8 cellular contexts compared by ENCODE assay signal in the genomic region with DNA sequence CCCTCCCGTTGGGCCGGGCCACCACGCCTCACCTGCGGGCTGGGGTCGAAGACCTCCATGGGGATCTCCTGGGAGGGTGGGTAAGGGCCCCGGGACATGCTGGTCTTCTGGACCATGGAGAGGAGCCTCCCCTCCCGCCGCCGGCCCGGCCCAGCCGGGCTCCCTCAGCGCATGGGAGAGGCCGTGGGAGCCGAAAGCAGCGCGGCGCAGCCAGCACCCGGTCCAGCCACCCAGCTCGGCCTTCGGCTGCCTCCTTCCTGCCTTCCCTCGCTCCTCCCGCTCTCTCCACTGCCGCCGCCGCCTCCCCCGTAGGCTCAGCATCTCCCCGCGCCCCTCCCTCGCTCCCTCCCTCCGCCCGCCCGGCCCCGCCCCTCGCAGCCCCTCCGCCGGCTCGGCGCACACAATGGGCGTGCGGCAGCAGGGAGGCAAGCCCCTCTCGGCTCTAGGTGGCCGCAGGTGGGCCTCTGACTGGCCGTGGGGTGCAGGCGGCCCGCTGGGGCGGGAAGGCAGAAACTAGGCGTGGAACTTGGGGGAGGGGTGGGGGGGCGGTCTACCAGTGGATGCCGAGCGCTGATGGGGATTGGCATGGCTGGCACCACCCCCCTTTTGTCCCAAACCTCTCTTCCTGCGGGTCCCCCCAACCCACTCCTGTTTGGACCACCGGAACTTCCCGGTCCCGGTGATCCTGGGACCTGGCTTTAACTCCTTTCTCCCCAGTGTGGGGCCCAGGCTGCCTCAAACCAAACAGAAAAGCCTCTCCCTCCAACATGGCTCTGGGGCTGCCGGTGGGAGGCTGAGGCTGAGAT. TPM values are rescaled to one million over a fixed set of nuclear protein-coding genes. Genes with fewer than 3 reads are reported as not detected.
DNase-seq lines count a peak whose midpoint lies in the region; ATAC-seq and TF ChIP-seq lines count a peak whose summit lies in the region.

CACNB1 (minus strand) TSS at position 290 of the 806 bp plus-strand sequence; CDS start at position 116, 174 bp downstream.

- peak within 1 kb of the TSS; percentile 66 for H4K91ac ChIP-seq in IMR-90 (ENCODE audit: insufficient read depth, low read depth, low read length)

- peak within 1 kb of the TSS; percentile 92 for H2AFZ ChIP-seq in IMR-90 (replicated peaks; ENCODE audit: low read length, poor library complexity)
- H2AFZ ChIP-seq in neural cell (ENCODE audit: low read depth, low read length) = peak within 1 kb of the TSS; percentile 76

- H4K5ac ChIP-seq in IMR-90 (ENCODE audit: low read depth, low read length) = peak within 1 kb of the TSS; percentile 77

- peak within 1 kb of the TSS; percentile 98 for H2AK9ac ChIP-seq in IMR-90 (replicated peaks; ENCODE audit: low read depth, low read length, poor library complexity)

- WGBS in IMR-90 (ENCODE audit: extremely low coverage in 2 of 2, insufficient read length in 1 of 2), 2 experiments = 0% methylated on average over 9 of the region's 55 CpGs; no CpG with 5 or more reads in 1 of the 2 experiments

- peak within 1 kb of the TSS; percentile 65 to 66 for H4K8ac ChIP-seq in IMR-90 (ENCODE audit: low read depth in 2 of 2, low read length in 2 of 2)

- no peak within 1 kb of the TSS for H2BK20ac ChIP-seq in IMR-90 (ENCODE audit: low read depth, low read length)

- H2BK5ac ChIP-seq in IMR-90 (ENCODE audit: low read depth, low read length, poor library complexity, severe bottlenecking) = peak within 1 kb of the TSS; percentile 59

- CTCF ChIA-PET in IMR-90 (lab: Yijun Ruan, JAX) = no interaction called here

- H3K4me3 ChIP-seq in IMR-90 (ENCODE audit: insufficient read depth, low read depth, low read length) (peak within 1 kb of the TSS; percentile 88), RWPE2 (ENCODE audit: severe bottlenecking) (peak within 1 kb of the TSS; percentile 64), neural cell (ENCODE audit: low read length) (peak within 1 kb of the TSS; percentile 98)

- no peaks in the 10 kb centered on the region for H3K9me2 ChIP-seq in neural cell (ENCODE audit: insufficient read depth, low read length)

- H4K20me1 ChIP-seq in IMR-90 (ENCODE audit: insufficient read depth, low read length) = peaks cover 36% of the 10 kb centered on the region
- H4K20me1 ChIP-seq in neural cell (ENCODE audit: insufficient read depth) = peaks cover 6% of the 10 kb centered on the region

- no peaks in the 10 kb centered on the region for H3K9me3 ChIP-seq in IMR-90 (ENCODE audit: control insufficient read depth, insufficient read depth, low read length)
- no peaks in the 10 kb centered on the region for H3K9me3 ChIP-seq in RWPE2 (ENCODE audit: severe bottlenecking)
- no peaks in the 10 kb centered on the region for H3K9me3 ChIP-seq in neural cell (ENCODE audit: low read length)

- no peaks in the 10 kb centered on the region for H3K27me3 ChIP-seq in IMR-90 (ENCODE audit: control insufficient read depth, insufficient read depth, low read length)
- H3K27me3 ChIP-seq in RWPE2 (ENCODE audit: insufficient read depth, poor library complexity, severe bottlenecking) = no peaks in the 10 kb centered on the region
- no peaks in the 10 kb centered on the region for H3K27me3 ChIP-seq in neural cell (ENCODE audit: insufficient read depth, low read depth, low read length)

- POLR2A ChIA-PET in IMR-90 (lab: Charles Lee; ENCODE audit: unreplicated experiment) = no interaction called here

- peak within 1 kb of the TSS; percentile 78 for H2AK5ac ChIP-seq in IMR-90 (ENCODE audit: low read depth, low read length)

- peak within 1 kb of the TSS; percentile 83 for H3K4ac ChIP-seq in IMR-90 (ENCODE audit: low read depth, low read length)

- H3K18ac ChIP-seq in IMR-90 (ENCODE audit: low read depth, low read length) = peak within 1 kb of the TSS; percentile 42

- TF ChIP-seq CTCF in IMR-90 (conservative IDR thresholded peaks at IDR 0.05; ENCODE audit: low read depth, low read length) (no peak), RWPE2 (IDR thresholded peaks at IDR 0.05; ENCODE audit: poor library complexity, severe bottlenecking) (no peak), neural cell (IDR thresholded peaks at IDR 0.05; ENCODE audit: poor library complexity, severe bottlenecking) (no peak)

- no peak for TF ChIP-seq EP300 in neural cell (conservative IDR thresholded peaks at IDR 0.05; ENCODE audit: poor library complexity, severe bottlenecking)

- peak; percentile 82 for ATAC-seq in IMR-90 (ENCODE audit: low read depth)
- peak; percentile 77 for ATAC-seq in RWPE2 (ENCODE audit: low read depth)
- ATAC-seq in stimulated activated naive CD8-positive, alpha-beta T cell treated with anti-CD3 and anti-CD28 coated beads, Interleukin-15, Interleukin-2, amounts not matched to agents 100 U/mL and 50 U/mL, for 24 hours = peak; percentile 73
- no peak for ATAC-seq in HG02970 (IDR thresholded peaks at IDR 0.05; ENCODE audit: low FRiP score, unreplicated experiment)

- no peak for TF ChIP-seq RAD21 in IMR-90 (IDR thresholded peaks at IDR 0.05; ENCODE audit: low read length)
- no peak for TF ChIP-seq RAD21 in neural cell (conservative IDR thresholded peaks at IDR 0.05)

- peak within 1 kb of the TSS; percentile 84 for H3K9ac ChIP-seq in IMR-90 (ENCODE audit: low read depth, low read length)
- peak within 1 kb of the TSS; percentile 98 for H3K9ac ChIP-seq in neural cell (ENCODE audit: low read length)

- H3K36me3 ChIP-seq in IMR-90 (ENCODE audit: control insufficient read depth, insufficient read depth, low read length) (peaks cover 28% of the 10 kb centered on the region), RWPE2 (ENCODE audit: low read depth) (peaks cover 39% of the 10 kb centered on the region), neural cell (ENCODE audit: insufficient read depth, low read length) (no peaks in the 10 kb centered on the region)

- H2BK120ac ChIP-seq in IMR-90 (ENCODE audit: low read depth, low read length) = peak within 1 kb of the TSS; percentile 18; the same call in 1 of the 2 replicates

- TF ChIP-seq POLR2A in IMR-90 (IDR thresholded peaks at IDR 0.05; ENCODE audit: low read depth, low read length) = peak; percentile 32; the same call in 1 of the 2 replicates

- H3K56ac ChIP-seq in IMR-90 (ENCODE audit: extremely low read depth, insufficient read depth, low read length) = peak within 1 kb of the TSS; percentile 10; the same call in 1 of the 2 replicates

- H3K14ac ChIP-seq in IMR-90 (replicated peaks; ENCODE audit: low read depth, low read length) = peak within 1 kb of the TSS; percentile 75

- no TSS peak for BruUV-seq in IMR-90 (replicated peaks; lab: Mats Ljungman, UMichigan)

- intact Hi-C loops in IMR-90 (cut with micrococcal nuclease) = no loop called here

- no peak within 1 kb of the TSS; the same call in 2 of the 3 replicates for H2BK15ac ChIP-seq in IMR-90 (ENCODE audit: low read depth, low read length)

- peak within 1 kb of the TSS; percentile 69 for H3K27ac ChIP-seq in IMR-90 (ENCODE audit: insufficient read depth, low read length)
- H3K27ac ChIP-seq in RWPE2 (ENCODE audit: poor library complexity, severe bottlenecking) = peak within 1 kb of the TSS; percentile 78
- peak within 1 kb of the TSS; percentile 97 for H3K27ac ChIP-seq in neural cell (ENCODE audit: low read length)

- H3K4me2 ChIP-seq in IMR-90 (ENCODE audit: low read depth, low read length) (peak within 1 kb of the TSS; percentile 91), neural cell (ENCODE audit: low read length) (peak within 1 kb of the TSS; percentile 90)

- dilution Hi-C loops in IMR-90 (cut with HindIII; ENCODE audit: low sequenced_read_pairs, unreplicated experiment) = no loop called here

- in situ Hi-C loops in IMR-90 (cut with MboI; ENCODE audit: low sequenced_read_pairs) = no loop called here

- H3K79me1 ChIP-seq in IMR-90 (ENCODE audit: low read depth in 1 of 2, low read length in 2 of 2) = peaks cover 47 to 80% of the 10 kb centered on the region in 2 experiments

- peaks cover 26% of the 10 kb centered on the region for H3K9me1 ChIP-seq in IMR-90 (ENCODE audit: insufficient read depth, low read length)

- DNase-seq in DMS53 treated with DMSO at 0.1 percent for 48 hours (lab: John Stamatoyannopoulos, UW; ENCODE audit: unreplicated experiment) = peak; percentile 37
- peak; percentile 65 for DNase-seq in IMR-90
- DNase-seq in RWPE2 (ENCODE audit: low spot score) = peak; percentile 83
- DNase-seq in activated effector memory CD4-positive, alpha-beta T cell treated with anti-CD3 and anti-CD28 coated beads, Interleukin-2, amount 50 U/mL, for 16 hours = peak; percentile 89
- peak; percentile 31 for DNase-seq in fibroblast of the conjunctiva (ENCODE audit: low read depth)
- peak; percentile 82 for DNase-seq in stimulated activated naive CD8-positive, alpha-beta T cell treated with anti-CD3 and anti-CD28 coated beads, Interleukin-15, Interleukin-2, amounts not matched to agents 100 U/mL and 50 U/mL, for 24 hours

- peak within 1 kb of the TSS; percentile 64; the same call in 1 of the 2 replicates for H3K23ac ChIP-seq in IMR-90 (ENCODE audit: low read depth, low read length)

- H3K4me1 ChIP-seq in IMR-90 (ENCODE audit: control insufficient read depth, insufficient read depth, low read length) = peaks cover 23% of the 10 kb centered on the region
- H3K4me1 ChIP-seq in RWPE2 (ENCODE audit: insufficient read depth, poor library complexity, severe bottlenecking) = peaks cover 6% of the 10 kb centered on the region

- no peaks in the 10 kb centered on the region for H3F3A ChIP-seq in neural cell (ENCODE audit: insufficient read depth, low read length, poor library complexity, severe bottlenecking)

- H3K79me2 ChIP-seq in neural cell (replicated peaks; ENCODE audit: insufficient read depth, low read length) = peaks cover 45% of the 10 kb centered on the region

TF ChIP-seq in IMR-90, 13 proteins besides CTCF, POLR2A, EP300 and RAD21 (continues in another document):
- TF ChIP-seq SMC3 (IDR thresholded peaks at IDR 0.05; ENCODE audit: low read depth, low read length) = no peak

TF ChIP-seq in neural cell, 6 proteins besides CTCF, POLR2A, EP300 and RAD21 (continues in another document):
- TF ChIP-seq TAF1 (IDR thresholded peaks at IDR 0.05; ENCODE audit: low read depth) (peak; percentile 81), POLR2AphosphoS5 (IDR thresholded peaks at IDR 0.05) (peak; percentile 89), SMC3 (conservative IDR thresholded peaks at IDR 0.05; ENCODE audit: poor library complexity) (peak; percentile 7), EZH2 (IDR thresholded peaks at IDR 0.05; ENCODE audit: borderline replicate concordance, insufficient read depth, low read length, poor library complexity, severe bottlenecking) (no peak), MXI1 (conservative IDR thresholded peaks at IDR 0.05; ENCODE audit: poor library complexity, severe bottlenecking) (peak; percentile 61)

RNA-seq across cellular contexts. Expression of gene CACNB1, which starts in this region (rescaled TPM):
- 2.5 TPM in 2 replicates for total RNA-seq in IMR-90 (2012; rRNA removed)
- polyA plus RNA-seq in IMR-90 (2012; rRNA removed) (7.3 and 8.6 TPM in 2 replicates), neural cell (18.9 and 29.1 TPM in 2 replicates)
- polyA plus RNA-seq in IMR-90 (2012; cell fraction: cytosol; rRNA removed) = 4.2 and 4.6 TPM in 2 replicates
- polyA plus RNA-seq in IMR-90 (2012; cell fraction: nucleus; rRNA removed; ENCODE audit: low replicate concordance) = 46.8 and 65.5 TPM in 2 replicates
- 41.4 and 44.1 TPM in 2 replicates for polyA minus RNA-seq in neural cell

Comparison
In these comparisons a context has a peak if more than half of its experiments do, and no peak if none do; other contexts are left out.
1. DNase-seq: peak in every context shown above with its lines; median percentile 89 in activated effector memory CD4-positive, alpha-beta T cell treated with anti-CD3 and anti-CD28 coated beads, Interleukin-2, amount 50 U/mL, for 16 hours; 83 in RWPE2; 82 in stimulated activated naive CD8-positive, alpha-beta T cell treated with anti-CD3 and anti-CD28 coated beads, Interleukin-15, Interleukin-2, amounts not matched to agents 100 U/mL and 50 U/mL, for 24 hours; 65 in IMR-90; 37 in DMS53 treated with DMSO at 0.1 percent for 48 hours; 31 in fibroblast of the conjunctiva.